8 cellular contexts compared by ENCODE assay signal in the genomic region with DNA sequence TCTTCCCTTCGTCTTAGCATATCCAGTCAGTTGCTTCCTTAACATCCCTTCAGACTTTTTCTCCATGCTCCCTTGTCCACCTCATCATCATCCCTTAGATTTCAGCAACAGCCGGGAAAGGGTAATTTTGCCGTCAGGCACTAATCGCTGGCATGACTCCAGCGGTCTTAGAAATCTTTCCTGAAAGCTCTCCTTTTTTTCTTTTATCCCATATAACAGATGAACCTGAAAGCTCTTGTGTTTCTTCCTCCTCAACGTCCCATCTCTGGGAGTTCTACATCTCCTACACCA. TPM values are rescaled to one million over a fixed set of nuclear protein-coding genes. Genes with fewer than 3 reads are reported as not detected.
DNase-seq lines count a peak whose midpoint lies in the region; ATAC-seq and TF ChIP-seq lines count a peak whose summit lies in the region.

No MANE protein-coding gene starts in this region.

- H3K27me3 ChIP-seq in BLaER1 (no peaks in the 10 kb centered on the region), ectodermal cell (ENCODE audit: control insufficient read depth, insufficient read depth, low read length, poor library complexity, severe bottlenecking) (no peaks in the 10 kb centered on the region), neural progenitor cell (no peaks in the 10 kb centered on the region)

- no peaks in the 10 kb centered on the region for H3K9me3 Mint-ChIP-seq in neural progenitor cell
- H3K9me3 Mint-ChIP-seq in activated naive CD8-positive, alpha-beta T cell treated with anti-CD3 and anti-CD28 coated beads, Interleukin-2, amount 50 U/mL, for 24 hours, result no peaks in the 10 kb centered on the region

- no peaks in the 10 kb centered on the region for H3K36me3 Mint-ChIP-seq in neural progenitor cell
- H3K36me3 Mint-ChIP-seq in activated naive CD8-positive, alpha-beta T cell treated with anti-CD3 and anti-CD28 coated beads, Interleukin-2, amount 50 U/mL, for 24 hours (ENCODE audit: low read depth), result no peaks in the 10 kb centered on the region

- H3K4me3 Mint-ChIP-seq in neural progenitor cell, result no peak overlapping the region
- H3K4me3 Mint-ChIP-seq in activated naive CD8-positive, alpha-beta T cell treated with anti-CD3 and anti-CD28 coated beads, Interleukin-2, amount 50 U/mL, for 24 hours, result no peak overlapping the region

- H3K9me3 ChIP-seq in BLaER1, result no peaks in the 10 kb centered on the region
- H3K9me3 ChIP-seq in ectodermal cell (ENCODE audit: control insufficient read depth, low read length), result no peaks in the 10 kb centered on the region
- no peaks in the 10 kb centered on the region for H3K9me3 ChIP-seq in neural progenitor cell (ENCODE audit: low read depth)

- H3K4me1 Mint-ChIP-seq in neural progenitor cell, result peaks cover 4% of the 10 kb centered on the region
- H3K4me1 Mint-ChIP-seq in activated naive CD8-positive, alpha-beta T cell treated with anti-CD3 and anti-CD28 coated beads, Interleukin-2, amount 50 U/mL, for 24 hours, result peaks cover 9% of the 10 kb centered on the region

- no peak for TF ChIP-seq CTCF in neural progenitor cell (IDR thresholded peaks at IDR 0.05)

- peak; percentile 80 for DNase-seq in M059J (ENCODE audit: low read depth)
- DNase-seq in neural progenitor cell (ENCODE audit: low spot score), result peak; percentile 11
- DNase-seq in OCI-M2 (lab: John Stamatoyannopoulos, UW; ENCODE audit: unreplicated experiment), result no peak
- no peak for DNase-seq in activated naive CD8-positive, alpha-beta T cell treated with anti-CD3 and anti-CD28 coated beads, Interleukin-2, amount 50 U/mL, for 24 hours
- DNase-seq in cerebellum (ENCODE audit: low spot score), result no peak

- peaks cover 50% of the 10 kb centered on the region for H3F3A ChIP-seq in neural progenitor cell (ENCODE audit: low read depth)

- no peaks in the 10 kb centered on the region for H3K27me3 Mint-ChIP-seq in neural progenitor cell (ENCODE audit: insufficient read depth, low read depth)
- no peaks in the 10 kb centered on the region for H3K27me3 Mint-ChIP-seq in activated naive CD8-positive, alpha-beta T cell treated with anti-CD3 and anti-CD28 coated beads, Interleukin-2, amount 50 U/mL, for 24 hours

- peak overlapping the region; percentile 97 for H3K9ac ChIP-seq in BLaER1
- H3K9ac ChIP-seq in neural progenitor cell, result no peak overlapping the region

- 63 to 66% methylated on average over 6 of the region's 6 CpGs for WGBS in ectodermal cell, 2 experiments

- H3K36me3 ChIP-seq in BLaER1 (no peaks in the 10 kb centered on the region), ectodermal cell (ENCODE audit: control insufficient read depth, insufficient read depth, low read length) (no peaks in the 10 kb centered on the region), neural progenitor cell (no peaks in the 10 kb centered on the region)

- peak overlapping the region; percentile 88 for H2AFZ ChIP-seq in neural progenitor cell (replicated peaks)

- H3K27ac ChIP-seq in BLaER1 (peak overlapping the region; percentile 96), ectodermal cell (ENCODE audit: insufficient read depth, low read depth, low read length, poor library complexity, severe bottlenecking) (peak overlapping the region; percentile 98), neural progenitor cell (peak overlapping the region; percentile 97)

- peaks cover 24% of the 10 kb centered on the region for H4K20me1 ChIP-seq in BLaER1
- peaks cover 22% of the 10 kb centered on the region for H4K20me1 ChIP-seq in neural progenitor cell (ENCODE audit: low read depth)

- H3K4me1 ChIP-seq in BLaER1 (peaks cover 28% of the 10 kb centered on the region), ectodermal cell (ENCODE audit: control insufficient read depth, insufficient read depth, low read length) (peaks cover 3% of the 10 kb centered on the region), neural progenitor cell (peaks cover 17% of the 10 kb centered on the region)

- H3K4me3 ChIP-seq in BLaER1 (peak overlapping the region; percentile 77), ectodermal cell (ENCODE audit: insufficient read depth, low read depth, low read length) (peak overlapping the region; percentile 80), neural progenitor cell (peak overlapping the region; percentile 82)

- no peak for ATAC-seq in HG02870 (IDR thresholded peaks at IDR 0.05; ENCODE audit: unreplicated experiment)
- no peak for ATAC-seq in activated naive CD8-positive, alpha-beta T cell treated with anti-CD3 and anti-CD28 coated beads, Interleukin-2, amount 50 U/mL, for 24 hours

- peaks cover 23% of the 10 kb centered on the region for H3K79me2 ChIP-seq in neural progenitor cell (ENCODE audit: low read depth)

- H3K4me2 ChIP-seq in BLaER1 (peak overlapping the region; percentile 93), neural progenitor cell (peak overlapping the region; percentile 94)

- no peak overlapping the region for H3K27ac Mint-ChIP-seq in neural progenitor cell
- no peak overlapping the region for H3K27ac Mint-ChIP-seq in activated naive CD8-positive, alpha-beta T cell treated with anti-CD3 and anti-CD28 coated beads, Interleukin-2, amount 50 U/mL, for 24 hours

RNA-seq across cellular contexts. Expression of a gene that starts 10.4 kb away (rescaled TPM):
- total RNA-seq in M059J (2014; rRNA removed; shearing (Covaris generic)), result 5.9 and 10.3 TPM in 2 replicates
- 8.5 TPM for polyA plus RNA-seq in ectodermal cell (2013, experiment 1 of 4)
- 6.8 TPM for polyA plus RNA-seq in ectodermal cell (2013, experiment 2 of 4)
- 8.1 TPM for polyA plus RNA-seq in ectodermal cell (2013, experiment 3 of 4)
- 7.9 TPM for polyA plus RNA-seq in ectodermal cell (2013, experiment 4 of 4)
- total RNA-seq in neural progenitor cell (ENCODE audit: low replicate concordance) (2.4 and 13.7 TPM in 2 replicates), cerebellum (6.5 TPM)

RNA-seq across cellular contexts. Expression of a gene that starts 28.7 kb away (rescaled TPM):
- total RNA-seq in M059J (2014; rRNA removed; shearing (Covaris generic)), result 13.1 and 20.5 TPM in 2 replicates
- 60.4 TPM for polyA plus RNA-seq in ectodermal cell (2013, experiment 1 of 4)
- polyA plus RNA-seq in ectodermal cell (2013, experiment 2 of 4), result 68.0 TPM
- polyA plus RNA-seq in ectodermal cell (2013, experiment 3 of 4), result 43.5 TPM
- polyA plus RNA-seq in ectodermal cell (2013, experiment 4 of 4), result 49.3 TPM
- total RNA-seq in neural progenitor cell (ENCODE audit: low replicate concordance) (31.6 and 47.1 TPM in 2 replicates), cerebellum (63.2 TPM)

RNA-seq across cellular contexts. Expression of a gene that starts 38.7 kb away (rescaled TPM):
- total RNA-seq in M059J (2014; rRNA removed; shearing (Covaris generic)), result 37.3 and 54.2 TPM in 2 replicates
- polyA plus RNA-seq in ectodermal cell (2013, experiment 1 of 4), result 87.3 TPM
- polyA plus RNA-seq in ectodermal cell (2013, experiment 2 of 4), result 91.5 TPM
- polyA plus RNA-seq in ectodermal cell (2013, experiment 3 of 4), result 68.7 TPM
- 71.4 TPM for polyA plus RNA-seq in ectodermal cell (2013, experiment 4 of 4)
- 26.1 and 26.4 TPM in 2 replicates for total RNA-seq in neural progenitor cell (ENCODE audit: low replicate concordance)
- 11.3 TPM for total RNA-seq in cerebellum

RNA-seq across cellular contexts. Expression of a gene that starts 47.7 kb away (rescaled TPM):
- 6.1 and 8.3 TPM in 2 replicates for total RNA-seq in M059J (2014; rRNA removed; shearing (Covaris generic))
- 4.3 TPM for polyA plus RNA-seq in ectodermal cell (2013, experiment 1 of 4)
- 4.5 TPM for polyA plus RNA-seq in ectodermal cell (2013, experiment 2 of 4)
- 3.7 TPM for polyA plus RNA-seq in ectodermal cell (2013, experiment 3 of 4)
- 3.7 TPM for polyA plus RNA-seq in ectodermal cell (2013, experiment 4 of 4)
- total RNA-seq in neural progenitor cell (ENCODE audit: low replicate concordance) (3.8 and 11.3 TPM in 2 replicates), cerebellum (8.9 TPM)

Comparison
In these comparisons a context has a peak if more than half of its experiments do, and no peak if none do; other contexts are left out.
1. DNase-seq: peak in M059J (single experiment) and neural progenitor cell (single experiment); none in OCI-M2 (single experiment), activated naive CD8-positive, alpha-beta T cell treated with anti-CD3 and anti-CD28 coated beads, Interleukin-2, amount 50 U/mL, for 24 hours (single experiment) and cerebellum (single experiment).
2. Peak in every context shown above with its lines, with median percentiles within 50 percentile points of each other: H3K27ac ChIP-seq and H3K4me3 ChIP-seq.